Comparison of ENCODE assay signal across 18 cellular contexts in the genomic region with DNA sequence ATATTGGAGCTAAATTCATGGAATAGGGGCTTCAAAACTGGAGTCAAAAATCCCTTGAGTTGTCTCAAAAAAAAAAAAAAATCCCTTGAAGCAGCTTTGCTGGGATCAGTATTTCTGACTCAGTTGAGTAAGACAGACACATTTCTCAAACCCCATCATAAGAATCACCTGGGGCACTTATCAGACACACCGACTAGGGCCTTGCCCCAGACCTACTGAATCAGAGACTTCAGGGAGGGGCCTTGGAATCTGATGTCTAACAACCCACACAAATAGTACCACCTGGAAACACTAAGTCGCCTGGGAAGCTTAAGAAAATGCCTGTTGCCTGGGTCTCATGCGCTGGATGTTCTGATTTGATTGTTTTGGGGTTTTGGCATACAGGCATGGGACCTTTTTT. TPM values are rescaled to one million over a fixed set of nuclear protein-coding genes. Genes with fewer than 3 reads are reported as not detected.
DNase-seq lines count a peak whose midpoint lies in the region; ATAC-seq, FAIRE-seq and TF ChIP-seq lines count a peak whose summit lies in the region.
"Had no signal": no experiment of that assay in that cellular context is flagged by ENCODE, and none has a peak within 500 bp of the region (broad histone marks: within the 10 kb centered on the region; RNA-seq: fewer than 3 reads in every experiment).

No MANE protein-coding gene starts in this region.

- peak; percentile 88 for FAIRE-seq in keratinocyte (lab: Jason Lieb, UNC)

- H3K79me2 ChIP-seq in keratinocyte (ENCODE audit: control insufficient read depth, insufficient read depth, low read length): no peaks in the 10 kb centered on the region
- H3K79me2 ChIP-seq in PC-3 (ENCODE audit: low read length): no peaks in the 10 kb centered on the region

- DNase-seq in M059J (ENCODE audit: low read depth): peak; percentile 14
- DNase-seq in activated B cell treated with CpG ODN at 0.5 μM for 24 hours: no peak
- peak; percentile 85 for DNase-seq in keratinocyte (ENCODE audit: low read depth, low spot score)
- no peak for DNase-seq in suprapubic skin (ENCODE audit: low spot score in 2 of 2)
- no peak for DNase-seq in PC-3
- DNase-seq in DMS 273 treated with DMSO at 0.1 percent for 48 hours (lab: John Stamatoyannopoulos, UW): no peak
- DNase-seq: Calu3; CD4-positive, CD25-positive, alpha-beta regulatory T cell; GDM1; HFFc6; KG1; NCI-H1105 treated with DMSO at 0.1 percent for 48 hours; NCI-H1930; NCI-H2171; NCI-H774; SJCRH30 had no signal

- no peak for TF ChIP-seq EP300 in suprapubic skin (IDR thresholded peaks at IDR 0.05)

- H3K9me1 ChIP-seq in keratinocyte (ENCODE audit: control insufficient read depth, extremely low read depth, insufficient read depth, low read length): no peaks in the 10 kb centered on the region

- ATAC-seq in activated B cell treated with CpG ODN at 0.5 μM for 24 hours (ENCODE audit: low read depth) (no peak), PC-3 (no peak), HG03354 (IDR thresholded peaks at IDR 0.05; ENCODE audit: poor library complexity, severe bottlenecking, unreplicated experiment) (no peak)

- TF ChIP-seq CTCF in activated B cell treated with CpG ODN at 0.5 μM for 24 hours (IDR thresholded peaks at IDR 0.05) (no peak), keratinocyte (optimal IDR thresholded peaks at IDR 0.05 in 1 of 3, IDR thresholded peaks at IDR 0.05 in 1 of 3, conservative IDR thresholded peaks at IDR 0.05 in 1 of 3; ENCODE audit: extremely low read depth in 1 of 3, insufficient read depth in 2 of 3, low read length in 3 of 3) (no peak), suprapubic skin (IDR thresholded peaks at IDR 0.05) (no peak), PC-3 (conservative IDR thresholded peaks at IDR 0.05; ENCODE audit: low read depth, low read length) (no peak)

- intact Hi-C loops in activated B cell treated with CpG ODN at 0.5 μM for 24 hours (cut with micrococcal nuclease): no loop called here
- intact Hi-C loops in PC-3 (cut with micrococcal nuclease): no loop called here

- H3K9me3 Mint-ChIP-seq in activated B cell treated with CpG ODN at 0.5 μM for 24 hours: no peaks in the 10 kb centered on the region
- H3K9me3 Mint-ChIP-seq: HFFc6 had no signal

- H3K4me2 ChIP-seq in keratinocyte (ENCODE audit: control insufficient read depth, extremely low read depth, insufficient read depth, low read depth, low read length): peak overlapping the region; percentile 89
- no peak overlapping the region for H3K4me2 ChIP-seq in PC-3 (ENCODE audit: low read length)

- H3K4me3 ChIP-seq in keratinocyte (ENCODE audit: control insufficient read depth in 2 of 3, extremely low read depth in 1 of 3, insufficient read depth in 2 of 3, low read depth in 1 of 3, low read length in 3 of 3) (peak overlapping the region in 1 of 3 experiments; percentile 56), suprapubic skin (no peak overlapping the region), PC-3 (ENCODE audit: low read length) (no peak overlapping the region)
- H3K4me3 ChIP-seq: SJCRH30 had no signal

- no TSS peak for BruUV-seq in PC-3 (replicated peaks; lab: Mats Ljungman, UMichigan)

- POLR2A ChIA-PET in activated B cell treated with CpG ODN at 0.5 μM for 24 hours (lab: Charles Lee) (interaction anchor here (0.6 to 1.9 kb wide), 4 partner anchors 9 to 1580 kb away, joined by 3 to 13 read pairs (median 6); no protein-coding TSS in a partner anchor), PC-3 (lab: Charles Lee; ENCODE audit: unreplicated experiment) (no interaction called here)

- H3K27ac Mint-ChIP-seq in activated B cell treated with CpG ODN at 0.5 μM for 24 hours: peak overlapping the region; percentile 66

- H3F3A ChIP-seq in PC-3 (ENCODE audit: low read length, unreplicated experiment): no peaks in the 10 kb centered on the region

- no peaks in the 10 kb centered on the region for H3K9me2 ChIP-seq in PC-3 (replicated peaks; ENCODE audit: low read length)

- peak overlapping the region; percentile 99 for H3K27ac ChIP-seq in keratinocyte (ENCODE audit: control insufficient read depth, insufficient read depth, low read length)
- peak overlapping the region; percentile 72 for H3K27ac ChIP-seq in suprapubic skin
- no peak overlapping the region for H3K27ac ChIP-seq in PC-3 (ENCODE audit: low read length)
- H3K27ac ChIP-seq: SJCRH30 had no signal

- H3K4me3 Mint-ChIP-seq in activated B cell treated with CpG ODN at 0.5 μM for 24 hours: no peak overlapping the region
- H3K4me3 Mint-ChIP-seq: CD4-positive, CD25-positive, alpha-beta regulatory T cell; HFFc6 had no signal

- H3K36me3 Mint-ChIP-seq in activated B cell treated with CpG ODN at 0.5 μM for 24 hours (ENCODE audit: low read depth): no peaks in the 10 kb centered on the region
- H3K36me3 Mint-ChIP-seq: CD4-positive, CD25-positive, alpha-beta regulatory T cell had no signal

- TF ChIP-seq POLR2A in suprapubic skin (IDR thresholded peaks at IDR 0.05): no peak

- dilution Hi-C loops in keratinocyte (cut with MboI; ENCODE audit: extremely low pct_ligation_motif_present, low sequenced_read_pairs): no loop called here

- 63% methylated on average over 3 of the region's 3 CpGs for WGBS in suprapubic skin

- H4K20me1 ChIP-seq in keratinocyte (ENCODE audit: control insufficient read depth, extremely low read depth, insufficient read depth, low read length) (no peaks in the 10 kb centered on the region), PC-3 (ENCODE audit: low read length) (no peaks in the 10 kb centered on the region)

- H3K27me3 ChIP-seq in keratinocyte (ENCODE audit: control insufficient read depth, extremely low read depth, insufficient read depth, low read length) (no peaks in the 10 kb centered on the region), suprapubic skin (no peaks in the 10 kb centered on the region), PC-3 (ENCODE audit: low read length) (no peaks in the 10 kb centered on the region)
- H3K27me3 ChIP-seq: SJCRH30 had no signal

- no peaks in the 10 kb centered on the region for H3K27me3 Mint-ChIP-seq in activated B cell treated with CpG ODN at 0.5 μM for 24 hours

- H3K9me3 ChIP-seq in keratinocyte (ENCODE audit: control insufficient read depth, low read depth, low read length): no peaks in the 10 kb centered on the region
- no peaks in the 10 kb centered on the region for H3K9me3 ChIP-seq in suprapubic skin
- no peaks in the 10 kb centered on the region for H3K9me3 ChIP-seq in PC-3 (ENCODE audit: low read length)
- H3K9me3 ChIP-seq: SJCRH30 had no signal

- H3K9ac ChIP-seq in keratinocyte (ENCODE audit: control insufficient read depth, extremely low read depth, insufficient read depth, low read length) (peak overlapping the region; percentile 74), PC-3 (ENCODE audit: low read length) (no peak overlapping the region)

- H2AFZ ChIP-seq in keratinocyte (ENCODE audit: control insufficient read depth, low read length) (no peak overlapping the region), PC-3 (ENCODE audit: low read length) (no peak overlapping the region)

- CTCF ChIA-PET in activated B cell treated with CpG ODN at 0.5 μM for 24 hours (lab: Charles Lee): no interaction called here
- CTCF ChIA-PET in PC-3 (lab: Charles Lee): no interaction called here

- H3K36me3 ChIP-seq in keratinocyte (ENCODE audit: control insufficient read depth in 2 of 2, extremely low read depth in 1 of 2, insufficient read depth in 2 of 2, low read length in 2 of 2) (no peaks in the 10 kb centered on the region), suprapubic skin (no peaks in the 10 kb centered on the region), PC-3 (ENCODE audit: low read depth, low read length) (no peaks in the 10 kb centered on the region)
- H3K36me3 ChIP-seq: SJCRH30 had no signal

- peaks cover 46% of the 10 kb centered on the region for H3K4me1 ChIP-seq in keratinocyte (ENCODE audit: control insufficient read depth, extremely low read depth, insufficient read depth, low read length)
- H3K4me1 ChIP-seq in suprapubic skin: peaks cover 16% of the 10 kb centered on the region
- peaks cover 33% of the 10 kb centered on the region for H3K4me1 ChIP-seq in PC-3 (ENCODE audit: insufficient read depth, low read length)
- H3K4me1 ChIP-seq: SJCRH30 had no signal

- H3K4me1 Mint-ChIP-seq in activated B cell treated with CpG ODN at 0.5 μM for 24 hours: peaks cover 26% of the 10 kb centered on the region
- H3K4me1 Mint-ChIP-seq: CD4-positive, CD25-positive, alpha-beta regulatory T cell had no signal

RNA-seq across cellular contexts. Expression of gene RNF144B, which starts 44.9 kb away (rescaled TPM):
- total RNA-seq in M059J (2014; rRNA removed; shearing (Covaris generic)): 5.4 and 8.6 TPM in 2 replicates
- total RNA-seq in activated B cell treated with CpG ODN at 0.5 μM for 24 hours (12.6 and 13.5 TPM in 2 replicates), suprapubic skin (10 to 100 TPM; 27.8 to 48.4 (median 38.7) TPM), PC-3 (2014; rRNA removed) (4.6 and 7.8 TPM in 2 replicates)
- 6.9 to 9.0 TPM (median 8.0 TPM) in 3 replicates for polyA plus RNA-seq in keratinocyte
- 15.1 TPM for polyA plus RNA-seq in keratinocyte (2011; ENCODE audit: low read depth)
- 4.7 and 8.6 TPM in 2 replicates for polyA plus RNA-seq in keratinocyte (2011; cell fraction: cytosol; rRNA removed)
- 9.2 and 11.0 TPM in 2 replicates for polyA plus RNA-seq in keratinocyte (2011; cell fraction: nucleus; rRNA removed)
- 8.5 and 18.1 TPM in 2 replicates for polyA plus RNA-seq in keratinocyte (2012; ENCODE audit: low replicate concordance)
- 17.8 to 28.0 TPM (median 27.5 TPM) in 3 replicates for polyA minus RNA-seq in keratinocyte
- 15.3 TPM for polyA minus RNA-seq in keratinocyte (2011; cell fraction: cytosol; rRNA and poly(A)+ RNA removed)
- 17.6 and 29.7 TPM in 2 replicates for polyA minus RNA-seq in keratinocyte (2011; cell fraction: nucleus; rRNA and poly(A)+ RNA removed)
- total RNA-seq: RPMI7951 had no signal

Comparison
In these comparisons a context has a peak if more than half of its experiments do, and no peak if none do; other contexts are left out.
1. DNase-seq: peak in M059J (single experiment) and keratinocyte (single experiment); none in activated B cell treated with CpG ODN at 0.5 μM for 24 hours (single experiment), suprapubic skin (0 of 2), PC-3 (single experiment) and DMS 273 treated with DMSO at 0.1 percent for 48 hours (single experiment).